In the genomic region with DNA sequence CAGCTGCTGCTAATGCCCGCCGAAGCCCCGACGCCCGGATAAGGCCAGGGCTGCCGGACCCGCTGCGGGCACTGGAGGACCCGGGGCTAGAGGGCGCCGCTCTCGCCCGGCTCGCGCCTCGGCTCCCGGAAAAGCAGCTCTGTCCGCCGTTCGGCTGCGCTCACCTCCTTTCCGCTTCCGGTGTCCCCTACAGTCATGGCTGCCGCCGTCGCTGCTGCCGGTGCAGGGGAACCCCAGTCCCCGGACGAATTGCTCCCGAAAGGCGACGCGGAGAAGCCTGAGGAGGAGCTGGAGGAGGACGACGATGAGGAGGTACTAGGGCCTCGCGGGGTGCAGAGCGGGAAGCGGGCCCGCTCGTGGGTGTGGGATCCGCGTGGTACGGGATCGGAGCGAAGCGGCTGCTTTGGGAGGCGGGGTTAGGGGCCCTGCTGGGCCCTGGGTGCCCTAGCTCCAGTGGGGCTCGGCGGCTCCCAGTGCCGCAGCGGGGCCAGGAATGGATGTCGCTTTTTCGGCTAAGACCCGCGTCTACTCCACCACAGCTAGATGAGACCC, we compare ENCODE assay signal across 8 cellular contexts. TPM values are rescaled to one million over a fixed set of nuclear protein-coding genes. Genes with fewer than 3 reads are reported as not detected.
DNase-seq lines count a peak whose midpoint lies in the region; ATAC-seq and TF ChIP-seq lines count a peak whose summit lies in the region.

A gene (plus strand): TSS at position 174 of the 552 bp plus-strand sequence. CDS start 22 bp downstream, at position 196.

- peak; percentile 100 for ATAC-seq in SK-N-SH treated with all-trans-retinoic acid at 6 μM for 48 hours

- TF ChIP-seq CTCF in GM06990 (IDR thresholded peaks at IDR 0.05; ENCODE audit: insufficient read depth, low read length, poor library complexity, severe bottlenecking) = peak; percentile 88
- TF ChIP-seq CTCF in osteocyte (IDR thresholded peaks at IDR 0.05) = peak; percentile 62

- peaks cover 9% of the 10 kb centered on the region for H3K4me1 ChIP-seq in thymus (ENCODE audit: control insufficient read depth, insufficient read depth, low read length)

- H3K4me3 ChIP-seq in GM06990 (replicated peaks; ENCODE audit: low read depth, low read length) (peak within 1 kb of the TSS; percentile 72), thymus (ENCODE audit: low read length) (peak within 1 kb of the TSS; percentile 67)

- CTCF ChIA-PET in HEK293T (lab: Yijun Ruan, JAX) = interaction anchor here (0.6 to 1.5 kb wide), 6 partner anchors 8 to 358 kb away, joined by 3 to 8 read pairs (median 4); no protein-coding TSS in a partner anchor

- DNase-seq in GM06990 (ENCODE audit: extremely low read depth, insufficient read length) = peak; percentile 92
- peak; percentile 98 for DNase-seq in HEK293T (ENCODE audit: extremely low spot score)
- DNase-seq in NAMALWA (ENCODE audit: low spot score) = peak; percentile 90
- DNase-seq in glomerular visceral epithelial cell (ENCODE audit: extremely low spot score) = peak; percentile 85
- DNase-seq in osteocyte (ENCODE audit: extremely low spot score, unreplicated experiment) = peak; percentile 94

- H3K36me3 ChIP-seq in GM06990 (ENCODE audit: control insufficient read depth, insufficient read depth, low read length) = peaks cover 14% of the 10 kb centered on the region
- peaks cover 31% of the 10 kb centered on the region for H3K36me3 ChIP-seq in thymus (ENCODE audit: control insufficient read depth, insufficient read depth)

- no peaks in the 10 kb centered on the region for H3K9me3 Mint-ChIP-seq in activated naive CD4-positive, alpha-beta T cell treated with anti-CD3 and anti-CD28 coated beads, Interleukin-2, amount 50 U/mL, for 24 hours
- H3K9me3 Mint-ChIP-seq in osteocyte (ENCODE audit: unreplicated experiment) = no peaks in the 10 kb centered on the region

- H3K27ac Mint-ChIP-seq in activated naive CD4-positive, alpha-beta T cell treated with anti-CD3 and anti-CD28 coated beads, Interleukin-2, amount 50 U/mL, for 24 hours = peak within 1 kb of the TSS; percentile 99
- H3K27ac Mint-ChIP-seq in osteocyte (ENCODE audit: unreplicated experiment) = peak within 1 kb of the TSS; percentile 87

- H3K4me3 Mint-ChIP-seq in activated naive CD4-positive, alpha-beta T cell treated with anti-CD3 and anti-CD28 coated beads, Interleukin-2, amount 50 U/mL, for 24 hours = peak within 1 kb of the TSS; percentile 100
- peak within 1 kb of the TSS; percentile 98 for H3K4me3 Mint-ChIP-seq in osteocyte (ENCODE audit: unreplicated experiment)

- under 1% methylated on average over 56 of the region's 56 CpGs for WGBS in thymus

- H3K9me3 ChIP-seq in thymus (ENCODE audit: control insufficient read depth) = no peaks in the 10 kb centered on the region

- H3K27me3 Mint-ChIP-seq in activated naive CD4-positive, alpha-beta T cell treated with anti-CD3 and anti-CD28 coated beads, Interleukin-2, amount 50 U/mL, for 24 hours = no peaks in the 10 kb centered on the region
- no peaks in the 10 kb centered on the region for H3K27me3 Mint-ChIP-seq in osteocyte (ENCODE audit: unreplicated experiment)

- H3K36me3 Mint-ChIP-seq in activated naive CD4-positive, alpha-beta T cell treated with anti-CD3 and anti-CD28 coated beads, Interleukin-2, amount 50 U/mL, for 24 hours = peaks cover 16% of the 10 kb centered on the region
- peaks cover 23% of the 10 kb centered on the region for H3K36me3 Mint-ChIP-seq in osteocyte (ENCODE audit: unreplicated experiment)

- no peaks in the 10 kb centered on the region for H3K27me3 ChIP-seq in GM06990 (replicated peaks; ENCODE audit: control insufficient read depth, insufficient read depth, low read length)
- no peaks in the 10 kb centered on the region for H3K27me3 ChIP-seq in thymus (ENCODE audit: control insufficient read depth, insufficient read depth)

- peaks cover 19% of the 10 kb centered on the region for H3K4me1 Mint-ChIP-seq in activated naive CD4-positive, alpha-beta T cell treated with anti-CD3 and anti-CD28 coated beads, Interleukin-2, amount 50 U/mL, for 24 hours
- H3K4me1 Mint-ChIP-seq in osteocyte (ENCODE audit: unreplicated experiment) = peaks cover 18% of the 10 kb centered on the region

- POLR2A ChIA-PET in HEK293T (lab: Yijun Ruan, JAX) = interaction anchor here (0.6 to 3.2 kb wide), 29 partner anchors 9 to 637 kb away, joined by 3 to 65 read pairs (median 4); a partner anchor contains a TSS

- H3K27ac ChIP-seq in thymus (ENCODE audit: low read depth) = peak within 1 kb of the TSS; percentile 74

TF ChIP-seq in HEK293T, 16 proteins besides CTCF, POLR2A, EP300 and RAD21:
- no peak; the same call in 1 of the 2 replicates for TF ChIP-seq ARNT (IDR thresholded peaks at IDR 0.05)
- no peak; the same call in 1 of the 2 replicates for TF ChIP-seq LEF1 (IDR thresholded peaks at IDR 0.05; ENCODE audit: borderline replicate concordance)
- TF ChIP-seq HDGF (IDR thresholded peaks at IDR 0.05; ENCODE audit: borderline replicate concordance) = no peak
- TF ChIP-seq FOXM1 (IDR thresholded peaks at IDR 0.05; ENCODE audit: borderline replicate concordance) = no peak
- no peak for TF ChIP-seq SP1 (IDR thresholded peaks at IDR 0.05)
- no peak for TF ChIP-seq ZNF384 (IDR thresholded peaks at IDR 0.05)
- no peak for TF ChIP-seq FOXA1 (IDR thresholded peaks at IDR 0.05)
- no peak for TF ChIP-seq TARDBP (IDR thresholded peaks at IDR 0.05)
- TF ChIP-seq BHLHE40 (IDR thresholded peaks at IDR 0.05; ENCODE audit: borderline replicate concordance) = no peak
- TF ChIP-seq, protein P1, sequence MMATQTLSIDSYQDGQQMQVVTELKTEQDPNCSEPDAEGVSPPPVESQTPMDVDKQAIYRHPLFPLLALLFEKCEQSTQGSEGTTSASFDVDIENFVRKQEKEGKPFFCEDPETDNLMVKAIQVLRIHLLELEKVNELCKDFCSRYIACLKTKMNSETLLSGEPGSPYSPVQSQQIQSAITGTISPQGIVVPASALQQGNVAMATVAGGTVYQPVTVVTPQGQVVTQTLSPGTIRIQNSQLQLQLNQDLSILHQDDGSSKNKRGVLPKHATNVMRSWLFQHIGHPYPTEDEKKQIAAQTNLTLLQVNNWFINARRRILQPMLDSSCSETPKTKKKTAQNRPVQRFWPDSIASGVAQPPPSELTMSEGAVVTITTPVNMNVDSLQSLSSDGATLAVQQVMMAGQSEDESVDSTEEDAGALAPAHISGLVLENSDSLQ (IDR thresholded peaks at IDR 0.05) = peak; percentile 39
- TF ChIP-seq NFRKB (IDR thresholded peaks at IDR 0.05) = no peak
- peak; percentile 64 for TF ChIP-seq L3MBTL2 (conservative IDR thresholded peaks at IDR 0.05)
- peak; percentile 36; the same call in 1 of the 2 replicates for TF ChIP-seq CTBP1 (IDR thresholded peaks at IDR 0.05; ENCODE audit: borderline replicate concordance)
- TF ChIP-seq ELF4 (IDR thresholded peaks at IDR 0.05) = peak; percentile 94
- TF ChIP-seq FOXK2 (IDR thresholded peaks at IDR 0.05) = no peak
- no peak for TF ChIP-seq SUZ12 (IDR thresholded peaks at IDR 0.05)

TF ChIP-seq in SK-N-SH treated with all-trans-retinoic acid at 6 μM for 48 hours, 23 proteins besides CTCF, POLR2A, EP300 and RAD21 (continues in another document):
- TF ChIP-seq, protein P2, sequence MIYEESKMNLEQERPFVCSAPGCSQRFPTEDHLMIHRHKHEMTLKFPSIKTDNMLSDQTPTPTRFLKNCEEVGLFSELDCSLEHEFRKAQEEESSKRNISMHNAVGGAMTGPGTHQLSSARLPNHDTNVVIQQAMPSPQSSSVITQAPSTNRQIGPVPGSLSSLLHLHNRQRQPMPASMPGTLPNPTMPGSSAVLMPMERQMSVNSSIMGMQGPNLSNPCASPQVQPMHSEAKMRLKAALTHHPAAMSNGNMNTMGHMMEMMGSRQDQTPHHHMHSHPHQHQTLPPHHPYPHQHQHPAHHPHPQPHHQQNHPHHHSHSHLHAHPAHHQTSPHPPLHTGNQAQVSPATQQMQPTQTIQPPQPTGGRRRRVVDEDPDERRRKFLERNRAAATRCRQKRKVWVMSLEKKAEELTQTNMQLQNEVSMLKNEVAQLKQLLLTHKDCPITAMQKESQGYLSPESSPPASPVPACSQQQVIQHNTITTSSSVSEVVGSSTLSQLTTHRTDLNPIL (CRISPR knock-in tag; IDR thresholded peaks at IDR 0.05; ENCODE audit: low read depth) = no peak
- TF ChIP-seq GLIS3 (CRISPR knock-in tag; IDR thresholded peaks at IDR 0.05) (no peak), SNAI2 (CRISPR knock-in tag; IDR thresholded peaks at IDR 0.05) (no peak), OSR1 (CRISPR knock-in tag; IDR thresholded peaks at IDR 0.05) (no peak), ZNF70 (CRISPR knock-in tag; IDR thresholded peaks at IDR 0.05) (no peak), ZNF565 (CRISPR knock-in tag; conservative IDR thresholded peaks at IDR 0.05; ENCODE audit: low read depth) (no peak), TCF4 (CRISPR knock-in tag; IDR thresholded peaks at IDR 0.05; ENCODE audit: borderline replicate concordance) (no peak), PPARA (CRISPR knock-in tag; IDR thresholded peaks at IDR 0.05; ENCODE audit: borderline replicate concordance) (no peak), BACH2 (CRISPR knock-in tag; IDR thresholded peaks at IDR 0.05; ENCODE audit: borderline replicate concordance) (no peak)
- TF ChIP-seq, protein P3, sequence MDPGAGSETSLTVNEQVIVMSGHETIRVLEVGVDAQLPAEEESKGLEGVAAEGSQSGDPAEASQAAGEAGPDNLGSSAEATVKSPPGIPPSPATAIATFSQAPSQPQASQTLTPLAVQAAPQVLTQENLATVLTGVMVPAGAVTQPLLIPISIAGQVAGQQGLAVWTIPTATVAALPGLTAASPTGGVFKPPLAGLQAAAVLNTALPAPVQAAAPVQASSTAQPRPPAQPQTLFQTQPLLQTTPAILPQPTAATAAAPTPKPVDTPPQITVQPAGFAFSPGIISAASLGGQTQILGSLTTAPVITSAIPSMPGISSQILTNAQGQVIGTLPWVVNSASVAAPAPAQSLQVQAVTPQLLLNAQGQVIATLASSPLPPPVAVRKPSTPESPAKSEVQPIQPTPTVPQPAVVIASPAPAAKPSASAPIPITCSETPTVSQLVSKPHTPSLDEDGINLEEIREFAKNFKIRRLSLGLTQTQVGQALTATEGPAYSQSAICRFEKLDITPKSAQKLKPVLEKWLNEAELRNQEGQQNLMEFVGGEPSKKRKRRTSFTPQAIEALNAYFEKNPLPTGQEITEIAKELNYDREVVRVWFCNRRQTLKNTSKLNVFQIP (CRISPR knock-in tag; IDR thresholded peaks at IDR 0.05; ENCODE audit: borderline replicate concordance, low read depth) = no peak
- TF ChIP-seq, protein P4, sequence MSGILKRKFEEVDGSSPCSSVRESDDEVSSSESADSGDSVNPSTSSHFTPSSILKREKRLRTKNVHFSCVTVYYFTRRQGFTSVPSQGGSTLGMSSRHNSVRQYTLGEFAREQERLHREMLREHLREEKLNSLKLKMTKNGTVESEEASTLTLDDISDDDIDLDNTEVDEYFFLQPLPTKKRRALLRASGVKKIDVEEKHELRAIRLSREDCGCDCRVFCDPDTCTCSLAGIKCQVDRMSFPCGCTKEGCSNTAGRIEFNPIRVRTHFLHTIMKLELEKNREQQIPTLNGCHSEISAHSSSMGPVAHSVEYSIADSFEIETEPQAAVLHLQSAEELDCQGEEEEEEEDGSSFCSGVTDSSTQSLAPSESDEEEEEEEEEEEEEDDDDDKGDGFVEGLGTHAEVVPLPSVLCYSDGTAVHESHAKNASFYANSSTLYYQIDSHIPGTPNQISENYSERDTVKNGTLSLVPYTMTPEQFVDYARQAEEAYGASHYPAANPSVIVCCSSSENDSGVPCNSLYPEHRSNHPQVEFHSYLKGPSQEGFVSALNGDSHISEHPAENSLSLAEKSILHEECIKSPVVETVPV (CRISPR knock-in tag; IDR thresholded peaks at IDR 0.05) = no peak

RNA-seq across cellular contexts. Expression of the gene that starts here (rescaled TPM):
- 60.7 and 61.0 TPM in 2 replicates for total RNA-seq in osteocyte
- polyA plus RNA-seq in thymus = 38.9 TPM

Comparison
In these comparisons a context has a peak if more than half of its experiments do, and no peak if none do; other contexts are left out.
1. Peak in every context shown above with its lines: DNase-seq, ATAC-seq, H3K4me3 ChIP-seq and H3K27ac ChIP-seq.